1 cellular context compared by ENCODE assay signal in genomic region chr7:129571201-129571600, GRCh38.
A peak's percentile ranks its signal among the peaks of the same experiment; 100 is the strongest.
TF ChIP-seq lines count a peak whose summit lies in the region.

No MANE protein-coding gene starts in this region.

TF ChIP-seq in K562, 482 proteins besides CTCF, POLR2A, EP300 and RAD21:
- TF ChIP-seq USF1 (CRISPR knock-in tag; IDR thresholded peaks at IDR 0.05) (peak; percentile 32; the same call in 1 of the 2 replicates), STAT5B (CRISPR knock-in tag; IDR thresholded peaks at IDR 0.05) (no peak), JUN (IDR thresholded peaks at IDR 0.05; ENCODE audit: borderline replicate concordance, low read depth, low read length) (no peak), JUN (CRISPR knock-in tag; IDR thresholded peaks at IDR 0.05; ENCODE audit: borderline replicate concordance) (0 out of 2 replicates have a peak, but pooled peaks have one; percentile 30)
